In the genomic region with DNA sequence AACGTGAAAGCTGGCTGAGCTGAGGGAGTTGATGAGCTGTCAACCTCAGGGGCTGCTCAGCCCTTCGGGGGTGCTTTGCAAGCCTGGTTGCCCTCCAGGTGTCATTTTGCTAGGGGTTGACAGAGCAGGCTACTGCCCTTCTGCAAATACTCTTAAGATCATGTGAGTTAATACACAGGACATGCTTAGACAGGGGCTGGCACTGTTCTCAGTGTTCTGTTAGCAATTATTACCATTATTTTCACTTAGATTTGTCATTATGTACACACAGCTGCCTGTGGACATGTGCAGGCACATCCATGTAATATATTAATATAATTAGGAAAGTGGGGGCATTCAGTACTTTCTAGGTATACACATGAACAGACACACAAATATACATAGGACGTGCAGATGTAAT, we compare ENCODE assay signal across 12 cellular contexts.
"Had no signal": no experiment of that assay in that cellular context is flagged by ENCODE, and none has a peak within 500 bp of the region (broad histone marks: within the 10 kb centered on the region; RNA-seq: fewer than 3 reads in every experiment).

No MANE protein-coding gene starts in this region.

- DNase-seq: activated CD4-positive, alpha-beta memory T cell treated with anti-CD3 and anti-CD28 coated beads, Interleukin-2, amount 10 ng/mL, durations not matched to agents 7 days and 5 days; activated effector memory CD4-positive, alpha-beta T cell treated with Interleukin-2 at 50 U/mL for 16 hours; activated naive CD4-positive, alpha-beta T cell treated with anti-CD3 and anti-CD28 coated beads, Interleukin-2, amount 50 U/mL, for 16 hours; activated T-cell treated with anti-CD3 and anti-CD28 coated beads, Interleukin-2, amount 50 U/mL, for 4 hours; mesendoderm; natural killer cell; sigmoid colon; stimulated activated CD4-positive, alpha-beta T cell treated with anti-CD3 and anti-CD28 coated beads, Interleukin-1b, Interleukin-23, amount 100 ng/mL, for 48 hours; stimulated activated naive CD8-positive, alpha-beta T cell treated with anti-CD3 and anti-CD28 coated beads, Interleukin-15, amount 100 ng/mL, for 72 hours; WERI-Rb-1 had no signal

- ATAC-seq: activated T-cell treated with anti-CD3 and anti-CD28 coated beads, Interleukin-2, amount 50 U/mL, for 4 hours; natural killer cell; stimulated activated naive CD8-positive, alpha-beta T cell treated with anti-CD3 and anti-CD28 coated beads, Interleukin-15, amount 100 ng/mL, for 72 hours had no signal

- H3K4me3 ChIP-seq: cardiac muscle cell, esophagus muscularis mucosa, sigmoid colon had no signal
